ENCODE assay signal across 26 cellular contexts in the genomic region with DNA sequence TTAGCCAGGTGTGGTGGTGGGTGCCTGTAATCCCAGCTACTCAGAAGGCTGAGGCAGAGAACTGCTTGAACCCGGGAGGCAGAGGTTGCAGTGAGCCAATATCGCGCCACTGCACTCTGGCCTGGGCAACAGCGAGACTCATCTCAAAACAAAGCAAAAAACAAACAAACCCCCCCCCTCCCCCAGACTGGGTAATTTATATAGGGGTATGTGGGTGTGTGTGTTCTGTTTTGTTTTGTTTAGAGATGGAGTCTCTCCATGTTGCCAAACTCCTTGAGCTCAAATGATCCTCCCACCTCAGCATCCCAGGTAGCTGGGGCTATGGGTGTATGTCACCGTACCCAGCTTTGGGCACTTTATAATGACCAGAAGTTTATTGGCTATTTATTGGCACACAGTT.
A peak's percentile ranks its signal among the peaks of the same experiment; 100 is the strongest.
DNase-seq lines count a peak whose midpoint lies in the region; ATAC-seq lines count a peak whose summit lies in the region.
"Had no signal": no experiment of that assay in that cellular context is flagged by ENCODE, and none has a peak within 500 bp of the region (broad histone marks: within the 10 kb centered on the region; RNA-seq: fewer than 3 reads in every experiment).

No MANE protein-coding gene starts in this region.

- DNase-seq in activated naive CD8-positive, alpha-beta T cell treated with anti-CD3 and anti-CD28 coated beads for 36 hours: no peak
- DNase-seq in T-helper 17 cell (no peak), NCI-H146 treated with DMSO at 0.1 percent for 48 hours (lab: John Stamatoyannopoulos, UW; ENCODE audit: unreplicated experiment) (no peak), NCI-H146 (lab: John Stamatoyannopoulos, UW) (no peak)
- DNase-seq in stimulated activated effector memory CD8-positive, alpha-beta T cell treated with anti-CD3 and anti-CD28 coated beads, Interleukin-12 subunit alpha, Interleukin-12 subunit beta, amount 100 ng/mL, for 72 hours (ENCODE audit: low spot score in 2 of 2): no peak
- DNase-seq: activated effector memory CD4-positive, alpha-beta T cell treated with anti-CD3 and anti-CD28 coated beads, Interleukin-2, amount 50 U/mL, for 16 hours; activated T-cell treated with anti-CD3 and anti-CD28 coated beads, Interleukin-2, amount 50 U/mL, for 1 hour; colonic mucosa; DMS53; effector CD4-positive, alpha-beta T cell; mammary epithelial cell; mucosa of descending colon; NCI-H1092 treated with DMSO at 0.1 percent for 48 hours; NCI-H1930; NCI-H526; pancreas; SHP77 treated with DMSO at 0.1 percent for 48 hours; thyroid gland had no signal

- H3K27ac Mint-ChIP-seq in activated naive CD8-positive, alpha-beta T cell: peak overlapping the region; percentile 92
- H3K27ac Mint-ChIP-seq in activated naive CD8-positive, alpha-beta T cell treated with anti-CD3 and anti-CD28 coated beads for 36 hours: no peak overlapping the region
- peak overlapping the region; percentile 53 for H3K27ac Mint-ChIP-seq in T-helper 17 cell
- H3K27ac Mint-ChIP-seq in stimulated activated effector memory CD8-positive, alpha-beta T cell treated with anti-CD3 and anti-CD28 coated beads, Interleukin-12 subunit alpha, Interleukin-12 subunit beta, amount 100 ng/mL, for 72 hours: peak overlapping the region; percentile 81

- peaks cover 15% of the 10 kb centered on the region for H3K36me3 Mint-ChIP-seq in activated naive CD8-positive, alpha-beta T cell
- peaks cover 33% of the 10 kb centered on the region for H3K36me3 Mint-ChIP-seq in activated naive CD8-positive, alpha-beta T cell treated with anti-CD3 and anti-CD28 coated beads for 36 hours
- peaks cover 2% of the 10 kb centered on the region for H3K36me3 Mint-ChIP-seq in T-helper 17 cell (ENCODE audit: low read depth)
- H3K36me3 Mint-ChIP-seq in stimulated activated effector memory CD8-positive, alpha-beta T cell treated with anti-CD3 and anti-CD28 coated beads, Interleukin-12 subunit alpha, Interleukin-12 subunit beta, amount 100 ng/mL, for 72 hours: peaks cover 22% of the 10 kb centered on the region

- H3K4me1 Mint-ChIP-seq in activated naive CD8-positive, alpha-beta T cell (ENCODE audit: low read depth): peaks cover 42% of the 10 kb centered on the region
- peaks cover 38% of the 10 kb centered on the region for H3K4me1 Mint-ChIP-seq in activated naive CD8-positive, alpha-beta T cell treated with anti-CD3 and anti-CD28 coated beads for 36 hours
- peaks cover 28% of the 10 kb centered on the region for H3K4me1 Mint-ChIP-seq in T-helper 17 cell
- peaks cover 36% of the 10 kb centered on the region for H3K4me1 Mint-ChIP-seq in stimulated activated effector memory CD8-positive, alpha-beta T cell treated with anti-CD3 and anti-CD28 coated beads, Interleukin-12 subunit alpha, Interleukin-12 subunit beta, amount 100 ng/mL, for 72 hours

- H3K27me3 Mint-ChIP-seq in activated naive CD8-positive, alpha-beta T cell: no peaks in the 10 kb centered on the region
- H3K27me3 Mint-ChIP-seq in activated naive CD8-positive, alpha-beta T cell treated with anti-CD3 and anti-CD28 coated beads for 36 hours: no peaks in the 10 kb centered on the region
- no peaks in the 10 kb centered on the region for H3K27me3 Mint-ChIP-seq in T-helper 17 cell
- H3K27me3 Mint-ChIP-seq: IgD-negative memory B cell had no signal

- peak; percentile 3 for ATAC-seq in GM21619 (IDR thresholded peaks at IDR 0.05; ENCODE audit: unreplicated experiment)
- ATAC-seq in T-helper 17 cell: no peak
- no peak for ATAC-seq in stimulated activated effector memory CD8-positive, alpha-beta T cell treated with anti-CD3 and anti-CD28 coated beads, Interleukin-12 subunit alpha, Interleukin-12 subunit beta, amount 100 ng/mL, for 72 hours
- ATAC-seq in GM21423 (IDR thresholded peaks at IDR 0.05; ENCODE audit: unreplicated experiment): no peak
- ATAC-seq: gastroesophageal sphincter, HCT116 had no signal

- H3K9me3 ChIP-seq in T-helper 17 cell (ENCODE audit: control insufficient read depth, low read length, poor library complexity, severe bottlenecking): no peaks in the 10 kb centered on the region
- H3K9me3 ChIP-seq: ascending aorta, colonic mucosa, gastroesophageal sphincter, mucosa of descending colon, pancreas, thyroid gland, vagina had no signal

- no peak overlapping the region for H3K4me3 Mint-ChIP-seq in activated naive CD8-positive, alpha-beta T cell
- H3K4me3 Mint-ChIP-seq in activated naive CD8-positive, alpha-beta T cell treated with anti-CD3 and anti-CD28 coated beads for 36 hours: no peak overlapping the region
- no peak overlapping the region for H3K4me3 Mint-ChIP-seq in T-helper 17 cell
- no peak overlapping the region for H3K4me3 Mint-ChIP-seq in stimulated activated effector memory CD8-positive, alpha-beta T cell treated with anti-CD3 and anti-CD28 coated beads, Interleukin-12 subunit alpha, Interleukin-12 subunit beta, amount 100 ng/mL, for 72 hours

- H3K9me3 Mint-ChIP-seq in activated naive CD8-positive, alpha-beta T cell (ENCODE audit: low read depth): no peaks in the 10 kb centered on the region
- H3K9me3 Mint-ChIP-seq in activated naive CD8-positive, alpha-beta T cell treated with anti-CD3 and anti-CD28 coated beads for 36 hours: no peaks in the 10 kb centered on the region
- no peaks in the 10 kb centered on the region for H3K9me3 Mint-ChIP-seq in stimulated activated effector memory CD8-positive, alpha-beta T cell treated with anti-CD3 and anti-CD28 coated beads, Interleukin-12 subunit alpha, Interleukin-12 subunit beta, amount 100 ng/mL, for 72 hours
- H3K9me3 Mint-ChIP-seq: IgD-negative memory B cell had no signal
